9 cellular contexts compared by ENCODE assay signal in genomic region chr13:40668335-40668734, GRCh38. TPM values are rescaled to one million over a fixed set of nuclear protein-coding genes. Genes with fewer than 3 reads are reported as not detected.
DNase-seq lines count a peak whose midpoint lies in the region; ATAC-seq and TF ChIP-seq lines count a peak whose summit lies in the region.
"Had no signal": no experiment of that assay in that cellular context is flagged by ENCODE, and none has a peak within 500 bp of the region (broad histone marks: within the 10 kb centered on the region; RNA-seq: fewer than 3 reads in every experiment).

No MANE protein-coding gene starts in this region.

- no peak for ATAC-seq in HG02571 (IDR thresholded peaks at IDR 0.05; ENCODE audit: unreplicated experiment)
- no peak for ATAC-seq in HG02623 (IDR thresholded peaks at IDR 0.05; ENCODE audit: unreplicated experiment)

- DNase-seq in GM13976 (ENCODE audit: low spot score), result peak; percentile 79
- DNase-seq in RWPE1 (ENCODE audit: low spot score), result peak; percentile 20
- DNase-seq in choroid plexus epithelial cell (ENCODE audit: low read depth), result no peak
- DNase-seq in myocyte (ENCODE audit: low read depth), result peak; percentile 72
- no peak for DNase-seq in DMS153 (lab: John Stamatoyannopoulos, UW)
- no peak for DNase-seq in KBM-7

- peak overlapping the region; percentile 58 for H3K27ac ChIP-seq in RWPE1
- H3K27ac ChIP-seq: SJSA1 had no signal

- CTCF ChIA-PET in RWPE1 (lab: Yijun Ruan, JAX), result interaction anchor here (0.6 to 1.1 kb wide), 4 partner anchors 9 to 726 kb away, joined by 3 to 10 read pairs (median 6); no protein-coding TSS in a partner anchor

- H3K4me3 ChIP-seq in choroid plexus epithelial cell (ENCODE audit: low read depth, low read length), result no peak overlapping the region
- H3K4me3 ChIP-seq: SJSA1 had no signal

- peak; percentile 76 for TF ChIP-seq CTCF in GM13976 (IDR thresholded peaks at IDR 0.05; ENCODE audit: borderline replicate concordance, control extremely low read depth, extremely low read depth, insufficient read depth, missing control alignments)
- peak; percentile 64 for TF ChIP-seq CTCF in RWPE1 (conservative IDR thresholded peaks at IDR 0.05; ENCODE audit: low read depth)
- TF ChIP-seq CTCF in choroid plexus epithelial cell (conservative IDR thresholded peaks at IDR 0.05; ENCODE audit: low read depth, low read length), result peak; percentile 71

- POLR2A ChIA-PET in RWPE1 (lab: Yijun Ruan, JAX; ENCODE audit: low non-redundant PET), result interaction anchor here (0.6 kb wide), 1 partner anchor 236 kb away, joined by 3 read pairs; no protein-coding TSS in a partner anchor

- in situ Hi-C loops in GM13976 (cut with MboI; ENCODE audit: low sequenced_read_pairs, unreplicated experiment), result no loop called here
- in situ Hi-C loops in KBM-7 (cut with MboI; ENCODE audit: low pct_unique_long_range_greater_than_20kb, low sequenced_read_pairs), result no loop called here

RNA-seq across cellular contexts. Expression of gene FOXO1, which starts 1.9 kb away (rescaled TPM):
- total RNA-seq in myocyte, result 6.2 and 12.5 TPM in 2 replicates
- polyA plus RNA-seq in myocyte (2012), result 4.4 TPM

Comparison
In these comparisons a context has a peak if more than half of its experiments do, and no peak if none do; other contexts are left out.
1. DNase-seq: peak in GM13976 (single experiment), RWPE1 (single experiment) and myocyte (single experiment); none in choroid plexus epithelial cell (single experiment), DMS153 (single experiment) and KBM-7 (single experiment).
2. Peak in every context shown above with its lines, with median percentiles within 50 percentile points of each other: CTCF ChIP-seq.